Comparison of ENCODE assay signal across 8 cellular contexts in the genomic region with DNA sequence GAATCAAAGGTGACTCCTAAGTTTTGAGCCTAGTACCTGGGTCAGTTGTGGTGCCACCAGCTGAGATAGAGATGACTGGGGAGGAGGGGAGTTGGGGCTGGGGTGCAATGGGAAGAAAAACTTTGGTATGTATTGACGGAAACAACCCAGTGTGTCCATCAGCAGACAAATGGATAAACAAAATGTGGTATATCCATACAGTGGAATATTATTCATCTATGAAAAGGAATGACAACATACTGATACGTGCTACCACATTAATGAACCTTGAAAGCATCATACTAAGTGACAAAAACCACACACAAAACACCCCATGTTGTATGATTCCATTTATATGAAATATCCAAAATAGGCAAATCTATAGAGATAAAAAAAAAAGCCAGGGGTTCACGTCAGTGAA.
"Had no signal": no experiment of that assay in that cellular context is flagged by ENCODE, and none has a peak within 500 bp of the region (broad histone marks: within the 10 kb centered on the region; RNA-seq: fewer than 3 reads in every experiment).

No MANE protein-coding gene starts in this region.

- ATAC-seq: GM12878 had no signal

- DNase-seq: GDM1, GF-D8 had no signal

- FAIRE-seq: G401.6, GM12878, GM12891, GM12892, GM18507, GM19239 had no signal

- H3K4me3 ChIP-seq: GM12878 had no signal
